In the genomic region with DNA sequence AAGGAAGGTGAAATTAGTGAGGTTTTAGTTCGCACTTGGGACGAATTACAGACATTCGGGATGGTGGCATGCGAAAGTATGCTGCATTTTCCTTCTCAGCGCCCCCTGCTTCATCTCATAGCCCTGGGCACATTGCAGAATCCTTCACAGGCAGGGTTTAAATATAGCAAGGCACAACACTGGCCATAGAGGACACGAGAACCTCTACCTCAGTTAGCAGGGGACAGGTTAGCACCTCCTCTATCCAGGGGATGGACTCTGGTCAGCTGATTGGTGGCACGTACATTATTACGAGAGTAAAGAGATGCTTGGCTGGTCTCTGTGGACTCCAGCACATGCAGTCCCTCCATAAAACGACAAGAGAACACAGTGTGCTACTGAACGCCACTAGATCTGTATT, we compare ENCODE assay signal across 1 cellular context.
TF ChIP-seq lines count a peak whose summit lies in the region.

No MANE protein-coding gene starts in this region.

TF ChIP-seq in H1, 55 proteins besides CTCF, POLR2A, EP300 and RAD21:
- TF ChIP-seq TCF12 (IDR thresholded peaks at IDR 0.05; ENCODE audit: low read depth, low read length) = no peak
- no peak for TF ChIP-seq SIX5 (IDR thresholded peaks at IDR 0.05; ENCODE audit: low read depth, low read length)
- TF ChIP-seq, protein P1, sequence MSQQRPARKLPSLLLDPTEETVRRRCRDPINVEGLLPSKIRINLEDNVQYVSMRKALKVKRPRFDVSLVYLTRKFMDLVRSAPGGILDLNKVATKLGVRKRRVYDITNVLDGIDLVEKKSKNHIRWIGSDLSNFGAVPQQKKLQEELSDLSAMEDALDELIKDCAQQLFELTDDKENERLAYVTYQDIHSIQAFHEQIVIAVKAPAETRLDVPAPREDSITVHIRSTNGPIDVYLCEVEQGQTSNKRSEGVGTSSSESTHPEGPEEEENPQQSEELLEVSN (IDR thresholded peaks at IDR 0.05) = no peak
- TF ChIP-seq BRCA1 (IDR thresholded peaks at IDR 0.05; ENCODE audit: low read depth, low read length) = no peak
- no peak for TF ChIP-seq FOSL1 (IDR thresholded peaks at IDR 0.05; ENCODE audit: insufficient read depth, low read depth, low read length)
- TF ChIP-seq NANOG (IDR thresholded peaks at IDR 0.05; ENCODE audit: insufficient read depth, low read depth, low read length, poor library complexity, severe bottlenecking) = no peak
- TF ChIP-seq TEAD4 (IDR thresholded peaks at IDR 0.05; ENCODE audit: low read depth, low read length) = no peak
- TF ChIP-seq HDAC2 (IDR thresholded peaks at IDR 0.05; ENCODE audit: borderline replicate concordance in 1 of 2, low read depth in 2 of 2, low read length in 2 of 2) = no peak
- TF ChIP-seq, protein P2, sequence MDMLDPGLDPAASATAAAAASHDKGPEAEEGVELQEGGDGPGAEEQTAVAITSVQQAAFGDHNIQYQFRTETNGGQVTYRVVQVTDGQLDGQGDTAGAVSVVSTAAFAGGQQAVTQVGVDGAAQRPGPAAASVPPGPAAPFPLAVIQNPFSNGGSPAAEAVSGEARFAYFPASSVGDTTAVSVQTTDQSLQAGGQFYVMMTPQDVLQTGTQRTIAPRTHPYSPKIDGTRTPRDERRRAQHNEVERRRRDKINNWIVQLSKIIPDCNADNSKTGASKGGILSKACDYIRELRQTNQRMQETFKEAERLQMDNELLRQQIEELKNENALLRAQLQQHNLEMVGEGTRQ (IDR thresholded peaks at IDR 0.05; ENCODE audit: low read length) = no peak
- no peak for TF ChIP-seq ATF3 (IDR thresholded peaks at IDR 0.05; ENCODE audit: insufficient read depth, low read depth, low read length)
- TF ChIP-seq GABPA (IDR thresholded peaks at IDR 0.05; ENCODE audit: borderline replicate concordance, insufficient read depth, low read length) = no peak
- no peak for TF ChIP-seq POLR2AphosphoS5 (IDR thresholded peaks at IDR 0.05; ENCODE audit: low read depth, low read length)
- no peak for TF ChIP-seq CEBPB (IDR thresholded peaks at IDR 0.05; ENCODE audit: low read depth, low read length)
